Comparison of ENCODE assay signal across 1 cellular context in the genomic region with DNA sequence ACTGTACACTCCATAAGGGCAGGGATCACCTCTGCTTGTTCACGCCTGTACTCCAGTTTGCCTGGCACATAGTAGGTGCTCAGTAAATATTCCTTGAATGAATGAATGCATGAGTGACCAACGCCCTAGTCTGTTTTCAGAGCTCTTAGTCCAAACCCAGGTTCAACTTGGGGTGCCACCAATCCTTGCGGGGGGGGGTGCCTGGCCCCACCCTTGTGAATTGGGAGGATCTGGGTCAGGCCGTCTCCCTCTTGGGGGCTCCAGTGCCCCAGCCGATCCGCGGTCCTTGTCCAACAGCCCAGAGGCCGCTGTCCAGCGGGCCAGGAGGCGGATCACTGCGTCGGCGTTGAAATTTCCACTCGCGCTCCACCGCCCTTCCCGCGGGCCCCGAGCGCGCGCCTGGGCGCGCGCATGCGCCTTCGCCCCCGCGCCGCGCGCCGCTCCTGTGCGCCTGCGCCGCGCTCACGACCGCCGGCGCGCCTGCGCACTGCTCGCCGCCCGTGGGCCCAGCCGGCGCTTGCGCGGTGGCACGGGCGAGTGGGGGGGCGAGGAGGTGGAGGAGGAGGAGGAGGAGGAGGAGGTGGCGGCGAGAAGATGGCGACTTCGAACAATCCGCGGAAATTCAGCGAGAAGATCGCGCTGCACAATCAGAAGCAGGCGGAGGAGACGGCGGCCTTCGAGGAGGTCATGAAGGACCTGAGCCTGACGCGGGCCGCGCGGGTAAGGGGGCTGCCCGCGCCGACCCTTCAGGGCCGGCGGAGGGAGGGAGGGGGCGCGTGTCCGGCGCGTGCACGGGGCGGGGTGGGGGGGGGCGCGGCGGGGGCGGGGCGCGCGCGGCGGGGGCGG.
A peak's percentile ranks its signal among the peaks of the same experiment; 100 is the strongest.
TF ChIP-seq lines count a peak whose summit lies in the region.

A gene with protein sequence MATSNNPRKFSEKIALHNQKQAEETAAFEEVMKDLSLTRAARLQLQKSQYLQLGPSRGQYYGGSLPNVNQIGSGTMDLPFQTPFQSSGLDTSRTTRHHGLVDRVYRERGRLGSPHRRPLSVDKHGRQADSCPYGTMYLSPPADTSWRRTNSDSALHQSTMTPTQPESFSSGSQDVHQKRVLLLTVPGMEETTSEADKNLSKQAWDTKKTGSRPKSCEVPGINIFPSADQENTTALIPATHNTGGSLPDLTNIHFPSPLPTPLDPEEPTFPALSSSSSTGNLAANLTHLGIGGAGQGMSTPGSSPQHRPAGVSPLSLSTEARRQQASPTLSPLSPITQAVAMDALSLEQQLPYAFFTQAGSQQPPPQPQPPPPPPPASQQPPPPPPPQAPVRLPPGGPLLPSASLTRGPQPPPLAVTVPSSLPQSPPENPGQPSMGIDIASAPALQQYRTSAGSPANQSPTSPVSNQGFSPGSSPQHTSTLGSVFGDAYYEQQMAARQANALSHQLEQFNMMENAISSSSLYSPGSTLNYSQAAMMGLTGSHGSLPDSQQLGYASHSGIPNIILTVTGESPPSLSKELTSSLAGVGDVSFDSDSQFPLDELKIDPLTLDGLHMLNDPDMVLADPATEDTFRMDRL (plus strand): TSS at position 572 of the 846 bp plus-strand sequence. CDS start 23 bp downstream, at position 595.

TF ChIP-seq in GM12878, 131 proteins besides CTCF, POLR2A, EP300 and RAD21 (continued from another document):
- TF ChIP-seq, protein P1, sequence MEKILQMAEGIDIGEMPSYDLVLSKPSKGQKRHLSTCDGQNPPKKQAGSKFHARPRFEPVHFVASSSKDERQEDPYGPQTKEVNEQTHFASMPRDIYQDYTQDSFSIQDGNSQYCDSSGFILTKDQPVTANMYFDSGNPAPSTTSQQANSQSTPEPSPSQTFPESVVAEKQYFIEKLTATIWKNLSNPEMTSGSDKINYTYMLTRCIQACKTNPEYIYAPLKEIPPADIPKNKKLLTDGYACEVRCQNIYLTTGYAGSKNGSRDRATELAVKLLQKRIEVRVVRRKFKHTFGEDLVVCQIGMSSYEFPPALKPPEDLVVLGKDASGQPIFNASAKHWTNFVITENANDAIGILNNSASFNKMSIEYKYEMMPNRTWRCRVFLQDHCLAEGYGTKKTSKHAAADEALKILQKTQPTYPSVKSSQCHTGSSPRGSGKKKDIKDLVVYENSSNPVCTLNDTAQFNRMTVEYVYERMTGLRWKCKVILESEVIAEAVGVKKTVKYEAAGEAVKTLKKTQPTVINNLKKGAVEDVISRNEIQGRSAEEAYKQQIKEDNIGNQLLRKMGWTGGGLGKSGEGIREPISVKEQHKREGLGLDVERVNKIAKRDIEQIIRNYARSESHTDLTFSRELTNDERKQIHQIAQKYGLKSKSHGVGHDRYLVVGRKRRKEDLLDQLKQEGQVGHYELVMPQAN (conservative IDR thresholded peaks at IDR 0.05): 0 out of 2 replicates have a peak, but pooled peaks have one; percentile 11
TF ChIP-seq in GM12878: peak in this region for 20.
